In the genomic region with DNA sequence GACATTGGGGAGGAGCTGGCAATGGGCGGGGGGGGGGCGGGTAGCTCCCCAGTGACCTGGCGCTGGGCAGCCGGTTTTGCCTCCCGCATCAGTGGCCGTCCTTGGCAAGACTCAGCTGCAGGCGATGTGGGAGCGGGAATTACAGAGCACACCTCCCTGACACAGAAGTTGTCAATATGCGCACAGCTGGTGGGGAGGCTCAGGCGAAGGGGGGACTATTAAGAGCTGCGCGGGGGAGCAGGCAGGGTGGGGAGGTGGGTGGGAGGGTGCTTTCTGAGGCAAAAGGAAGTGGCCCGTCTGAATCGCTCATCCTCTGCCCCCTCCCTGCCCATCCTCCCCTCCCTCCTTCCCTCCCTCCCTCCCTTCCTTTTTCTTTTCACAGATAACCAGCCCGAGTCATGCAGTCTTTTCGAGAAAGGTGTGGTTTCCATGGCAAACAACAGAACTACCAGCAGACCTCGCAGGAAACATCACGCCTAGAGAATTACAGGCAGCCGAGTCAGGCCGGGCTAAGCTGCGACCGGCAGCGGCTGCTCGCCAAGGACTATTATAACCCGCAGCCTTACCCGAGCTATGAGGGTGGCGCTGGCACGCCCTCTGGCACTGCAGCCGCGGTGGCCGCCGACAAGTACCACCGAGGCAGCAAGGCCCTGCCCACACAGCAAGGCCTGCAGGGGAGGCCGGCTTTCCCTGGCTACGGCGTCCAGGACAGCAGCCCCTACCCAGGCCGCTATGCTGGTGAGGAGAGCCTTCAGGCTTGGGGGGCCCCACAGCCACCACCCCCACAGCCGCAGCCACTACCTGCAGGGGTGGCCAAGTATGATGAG, we compare ENCODE assay signal across 8 cellular contexts. TPM values are rescaled to one million over a fixed set of nuclear protein-coding genes. Genes with fewer than 3 reads are reported as not detected.
DNase-seq lines count a peak whose midpoint lies in the region; ATAC-seq lines count a peak whose summit lies in the region.

No MANE protein-coding gene starts in this region.

- H3K4me1 Mint-ChIP-seq in activated naive CD8-positive, alpha-beta T cell treated with anti-CD3 and anti-CD28 coated beads for 36 hours: peaks cover 18% of the 10 kb centered on the region
- H3K4me1 Mint-ChIP-seq in immature natural killer cell: peaks cover 27 to 32% of the 10 kb centered on the region in 2 donors

- peak overlapping the region; percentile 58 for H3K27ac Mint-ChIP-seq in activated naive CD8-positive, alpha-beta T cell treated with anti-CD3 and anti-CD28 coated beads for 36 hours
- peak overlapping the region; percentile 79 to 95 (median 89) for H3K27ac Mint-ChIP-seq in immature natural killer cell

- ATAC-seq in GM19328 (IDR thresholded peaks at IDR 0.05; ENCODE audit: unreplicated experiment) (no peak), GM18520 (IDR thresholded peaks at IDR 0.05; ENCODE audit: unreplicated experiment) (no peak)

- H3K9me3 Mint-ChIP-seq in activated naive CD8-positive, alpha-beta T cell treated with anti-CD3 and anti-CD28 coated beads for 36 hours: no peaks in the 10 kb centered on the region
- H3K9me3 Mint-ChIP-seq in immature natural killer cell: no peaks in the 10 kb centered on the region

- H3K36me3 Mint-ChIP-seq in activated naive CD8-positive, alpha-beta T cell treated with anti-CD3 and anti-CD28 coated beads for 36 hours: peaks cover 6% of the 10 kb centered on the region
- no peaks in the 10 kb centered on the region for H3K36me3 Mint-ChIP-seq in immature natural killer cell

- DNase-seq in ELR (ENCODE audit: low read depth): peak; percentile 22
- peak; percentile 93 for DNase-seq in NCI-H226
- DNase-seq in activated naive CD8-positive, alpha-beta T cell treated with anti-CD3 and anti-CD28 coated beads for 36 hours: peak; percentile 61
- DNase-seq in immature natural killer cell: peak; percentile 84 to 86 (median 86)
- peak; percentile 21 for DNase-seq in stimulated activated CD8-positive, alpha-beta memory T cell treated with anti-CD3 and anti-CD28 coated beads, Interleukin-15, amount 100 ng/mL, for 1 hour (ENCODE audit: low read depth)
- DNase-seq in NCI-H526 treated with DMSO at 0.1 percent for 48 hours (lab: John Stamatoyannopoulos, UW): no peak

- no peak overlapping the region for H3K4me3 Mint-ChIP-seq in activated naive CD8-positive, alpha-beta T cell treated with anti-CD3 and anti-CD28 coated beads for 36 hours
- H3K4me3 Mint-ChIP-seq in immature natural killer cell: peak overlapping the region; percentile 71 to 85 (median 73)

- no peaks in the 10 kb centered on the region for H3K27me3 Mint-ChIP-seq in activated naive CD8-positive, alpha-beta T cell treated with anti-CD3 and anti-CD28 coated beads for 36 hours
- H3K27me3 Mint-ChIP-seq in immature natural killer cell (ENCODE audit: low read depth in 3 of 3): peaks cover 0 to 2% (median 0%) of the 10 kb centered on the region in 3 donors

RNA-seq across cellular contexts. Expression of a gene that starts 44.0 kb away (rescaled TPM):
- 100 to 1,000 TPM; 123 to 131 TPM for total RNA-seq in activated naive CD8-positive, alpha-beta T cell treated with anti-CD3 and anti-CD28 coated beads for 36 hours
- polyA plus RNA-seq in immature natural killer cell: 10 to 100 TPM in 1 of 3 donors, 1 to 10 TPM in 2; 2.9 to 13.4 (median 4.4) TPM
